In genomic region chr1:177877086-177877485, GRCh38 we compare ENCODE assay signal across 22 cellular contexts.
DNase-seq lines count a peak whose midpoint lies in the region; ATAC-seq, FAIRE-seq and TF ChIP-seq lines count a peak whose summit lies in the region.
"Had no signal": no experiment of that assay in that cellular context is flagged by ENCODE, and none has a peak within 500 bp of the region (broad histone marks: within the 10 kb centered on the region; RNA-seq: fewer than 3 reads in every experiment).

No MANE protein-coding gene starts in this region.

- CTCF ChIA-PET in HepG2 (lab: Yijun Ruan, JAX; ENCODE audit: low intra/inter-chr PET ratio, low total read pairs), result no interaction called here
- CTCF ChIA-PET in H1 (lab: Charles Lee; ENCODE audit: partially characterized antibody), result interaction anchor here (0.9 to 1.2 kb wide), 2 partner anchors 14 to 34 kb away, joined by 3 read pairs; no protein-coding TSS in a partner anchor
- CTCF ChIA-PET in Caco-2 (lab: Charles Lee), result no interaction called here

- H3K27ac ChIP-seq in right lobe of liver (no peak overlapping the region), HepG2 (ENCODE audit: extremely low read length, insufficient read depth, low read length) (no peak overlapping the region), H1 (ENCODE audit: low read depth, low read length) (no peak overlapping the region), mesenchymal stem cell (ENCODE audit: low read length, poor library complexity, severe bottlenecking) (no peak overlapping the region)
- H3K27ac ChIP-seq: 22Rv1, BLaER1, C4-2B, GM23248 had no signal

- no peak overlapping the region for H4K8ac ChIP-seq in H1 (ENCODE audit: extremely low read depth, insufficient read depth, low read length)
- peak overlapping the region; percentile 28 for H4K8ac ChIP-seq in mesenchymal stem cell (ENCODE audit: low read length)

- no peak for TF ChIP-seq POLR2A in right lobe of liver (IDR thresholded peaks at IDR 0.05)
- no peak for TF ChIP-seq POLR2A in HepG2 (IDR thresholded peaks at IDR 0.05; ENCODE audit: insufficient read depth in 1 of 2, low read depth in 2 of 2, low read length in 2 of 2)
- no peak for TF ChIP-seq POLR2A in H1 (IDR thresholded peaks at IDR 0.05; ENCODE audit: control extremely low read depth in 1 of 2, low read depth in 2 of 2, low read length in 2 of 2)

- FAIRE-seq in HepG2 (lab: Jason Lieb, UNC) (no peak), H1 (lab: Jason Lieb, UNC) (no peak)
- FAIRE-seq: A204.1, GM12891, GM18507, H54 had no signal

- H2BK120ac ChIP-seq in H1 (replicated peaks; ENCODE audit: low read depth, low read length) (no peak overlapping the region), mesenchymal stem cell (ENCODE audit: low read depth, low read length) (no peak overlapping the region)

- H2BK20ac ChIP-seq in H1 (ENCODE audit: low read length), result no peak overlapping the region

- no peak overlapping the region for H3K18ac ChIP-seq in H1 (ENCODE audit: extremely low read depth, low read length)
- H3K18ac ChIP-seq in mesenchymal stem cell (ENCODE audit: low read depth in 1 of 2, low read length in 2 of 2), result no peak overlapping the region

- H3K4me3 Mint-ChIP-seq in Caco-2 (ENCODE audit: unreplicated experiment), result no peak overlapping the region
- H3K4me3 Mint-ChIP-seq: B cell; CD4-positive, CD25-positive, alpha-beta regulatory T cell; CD8-positive, alpha-beta T cell; HFFc6 had no signal

- BruUV-seq in HepG2 (replicated peaks; lab: Mats Ljungman, UMichigan), result no TSS peak
- no TSS peak for BruUV-seq in Caco-2 (replicated peaks; lab: Mats Ljungman, UMichigan)

- no peak overlapping the region for H4K91ac ChIP-seq in H1 (replicated peaks; ENCODE audit: insufficient read length, low read length)
- H4K91ac ChIP-seq in mesenchymal stem cell (ENCODE audit: low read length), result no peak overlapping the region

- POLR2A ChIA-PET in HepG2 (lab: Yijun Ruan, JAX) (no interaction called here), H1 (lab: Charles Lee; ENCODE audit: partially characterized antibody) (interaction anchor here (0.9 kb wide), 1 partner anchor 19 kb away, joined by 3 read pairs; no protein-coding TSS in a partner anchor), Caco-2 (lab: Charles Lee) (no interaction called here)

- H3K27ac Mint-ChIP-seq in Caco-2 (ENCODE audit: unreplicated experiment), result no peak overlapping the region
- H3K27ac Mint-ChIP-seq: B cell; CD4-positive, CD25-positive, alpha-beta regulatory T cell; CD8-positive, alpha-beta T cell; HFFc6 had no signal

- H3K9ac ChIP-seq in HepG2 (ENCODE audit: insufficient read depth, low read depth, low read length) (no peak overlapping the region), H1 (replicated peaks in 1 of 4; ENCODE audit: extremely low read depth in 1 of 4, low read depth in 3 of 4, low read length in 3 of 4) (no peak overlapping the region), mesenchymal stem cell (ENCODE audit: low read length) (no peak overlapping the region)
- H3K9ac ChIP-seq: BLaER1, GM23248 had no signal

- peaks cover 21% of the 10 kb centered on the region for H3K4me1 Mint-ChIP-seq in Caco-2 (ENCODE audit: low read depth, unreplicated experiment)
- H3K4me1 Mint-ChIP-seq: B cell; CD4-positive, CD25-positive, alpha-beta regulatory T cell had no signal

- no peak overlapping the region for H3K23ac ChIP-seq in H1 (ENCODE audit: insufficient read length)
- H3K23ac ChIP-seq in mesenchymal stem cell (ENCODE audit: low read length in 2 of 2), result no peak overlapping the region

- no peak overlapping the region for H4K5ac ChIP-seq in H1 (ENCODE audit: insufficient read length, low read depth, low read length)

- H3K27me3 Mint-ChIP-seq in Caco-2 (ENCODE audit: insufficient read depth, unreplicated experiment), result no peaks in the 10 kb centered on the region

- peaks cover 0 to 11% (median 0%) of the 10 kb centered on the region in 4 donors for H3K4me1 ChIP-seq in right lobe of liver
- peaks cover 16% of the 10 kb centered on the region for H3K4me1 ChIP-seq in HepG2 (ENCODE audit: insufficient read depth, low read length)
- no peaks in the 10 kb centered on the region for H3K4me1 ChIP-seq in H1 (replicated peaks in 1 of 4; ENCODE audit: control insufficient read depth in 3 of 4, insufficient read depth in 4 of 4, low read length in 3 of 4)
- H3K4me1 ChIP-seq in mesenchymal stem cell (ENCODE audit: control insufficient read depth, insufficient read depth, low read depth, low read length), result no peaks in the 10 kb centered on the region
- H3K4me1 ChIP-seq in Caco-2, result peaks cover 19% of the 10 kb centered on the region
- H3K4me1 ChIP-seq: HAP-1 had no signal

- H3K9me3 Mint-ChIP-seq in Caco-2 (ENCODE audit: unreplicated experiment), result peaks cover 9% of the 10 kb centered on the region
- H3K9me3 Mint-ChIP-seq: CD8-positive, alpha-beta T cell; HFFc6 had no signal

- ATAC-seq in right lobe of liver, result peak; percentile 39 to 84 (median 58)
- no peak for ATAC-seq in HepG2
- ATAC-seq: CD8-positive, alpha-beta T cell had no signal

- TF ChIP-seq RAD21 in HepG2 (CRISPR knock-in tag; IDR thresholded peaks at IDR 0.05), result no peak
- TF ChIP-seq RAD21 in H1 (IDR thresholded peaks at IDR 0.05 in 1 of 2, conservative IDR thresholded peaks at IDR 0.05 in 1 of 2; ENCODE audit: low read depth in 2 of 2, low read length in 2 of 2), result no peak

- no peak overlapping the region for H2AFZ ChIP-seq in HepG2 (ENCODE audit: low read length)
- H2AFZ ChIP-seq in H1 (ENCODE audit: low read length), result 0 out of 2 replicates have a peak overlapping the region, but pooled peaks have one; percentile 24
- H2AFZ ChIP-seq in mesenchymal stem cell (ENCODE audit: low read depth, low read length), result no peak overlapping the region
- H2AFZ ChIP-seq: GM23248 had no signal

- H3K79me2 ChIP-seq in HepG2 (ENCODE audit: insufficient read depth, low read length) (no peaks in the 10 kb centered on the region), H1 (ENCODE audit: control insufficient read depth in 1 of 2, insufficient read depth in 2 of 2, low read length in 2 of 2) (no peaks in the 10 kb centered on the region)

- H3K56ac ChIP-seq in H1 (replicated peaks; ENCODE audit: insufficient read length, low read depth, low read length), result no peak overlapping the region

- H2AK5ac ChIP-seq in H1 (ENCODE audit: low read depth, low read length) (no peak overlapping the region), mesenchymal stem cell (ENCODE audit: low read length, severe bottlenecking) (no peak overlapping the region)

- H3K23me2 ChIP-seq in H1 (ENCODE audit: low read depth, low read length), result no peaks in the 10 kb centered on the region

- no peaks in the 10 kb centered on the region for H3K27me3 ChIP-seq in right lobe of liver
- peaks cover 2 to 35% of the 10 kb centered on the region in 2 experiments; a peak in 3 of 5 replicates for H3K27me3 ChIP-seq in HepG2 (ENCODE audit: control insufficient read depth in 1 of 2, insufficient read depth in 2 of 2, low read length in 2 of 2)
- H3K27me3 ChIP-seq in H1 (replicated peaks in 1 of 4; ENCODE audit: control insufficient read depth in 3 of 4, extremely low read depth in 1 of 4, insufficient read depth in 3 of 4, low read length in 3 of 4), result no peaks in the 10 kb centered on the region
- peaks cover 11 to 12% of the 10 kb centered on the region in 2 experiments for H3K27me3 ChIP-seq in mesenchymal stem cell (ENCODE audit: control insufficient read depth in 1 of 2, insufficient read depth in 1 of 2, low read length in 2 of 2)
- no peaks in the 10 kb centered on the region for H3K27me3 ChIP-seq in Caco-2 (replicated peaks; ENCODE audit: control insufficient read depth, insufficient read depth, low read length)
- H3K27me3 ChIP-seq: BLaER1 had no signal

- H3K9me3 ChIP-seq in right lobe of liver, result no peaks in the 10 kb centered on the region
- no peaks in the 10 kb centered on the region for H3K9me3 ChIP-seq in HepG2 (ENCODE audit: low read length)
- 0 out of 4 replicates have a peak, but pooled peaks cover 0 to 2% of the 10 kb centered on the region in 2 experiments for H3K9me3 ChIP-seq in H1 (ENCODE audit: insufficient read depth in 2 of 2, low read depth in 1 of 2, low read length in 1 of 2)
- no peaks in the 10 kb centered on the region for H3K9me3 ChIP-seq in mesenchymal stem cell (ENCODE audit: control insufficient read depth, low read length)
- no peaks in the 10 kb centered on the region for H3K9me3 ChIP-seq in Caco-2
- H3K9me3 ChIP-seq: HAP-1 had no signal

- 60% methylated on average over 2 of the region's 2 CpGs for WGBS in right lobe of liver (ENCODE audit: insufficient coverage, low coverage, low lambda C conversion rate, missing lambda C conversion rate)
- WGBS in HepG2 (ENCODE audit: low lambda C conversion rate), result 48% methylated on average over 2 of the region's 2 CpGs
- 91% methylated on average over 2 of the region's 2 CpGs; no CpG with 5 or more reads in 1 of the 2 experiments for WGBS in H1 (ENCODE audit: extremely low coverage in 1 of 2, insufficient coverage in 1 of 2, insufficient read length in 1 of 2, insufficient replicate concordance in 2 of 2, low coverage in 1 of 2, low lambda C conversion rate in 2 of 2, missing lambda C conversion rate in 1 of 2), 2 experiments
- WGBS in mesenchymal stem cell, result 14% methylated on average over 1 of the region's 2 CpGs

- H3K36me3 ChIP-seq in right lobe of liver, result no peaks in the 10 kb centered on the region
- H3K36me3 ChIP-seq in HepG2 (replicated peaks in 1 of 2; ENCODE audit: control insufficient read depth in 1 of 2, insufficient read depth in 2 of 2, low read length in 2 of 2), result no peaks in the 10 kb centered on the region
- H3K36me3 ChIP-seq in H1 (ENCODE audit: control insufficient read depth in 2 of 4, insufficient read depth in 4 of 4, low read length in 3 of 4), result no peaks in the 10 kb centered on the region
- H3K36me3 ChIP-seq in mesenchymal stem cell (ENCODE audit: control insufficient read depth in 1 of 2, insufficient read depth in 2 of 2, low read depth in 1 of 2, low read length in 2 of 2), result no peaks in the 10 kb centered on the region
- H3K36me3 ChIP-seq in Caco-2 (ENCODE audit: control insufficient read depth, insufficient read depth, low read length), result no peaks in the 10 kb centered on the region
- H3K36me3 ChIP-seq: BLaER1, HAP-1 had no signal

- in situ Hi-C loops in HepG2 (cut with HindIII; ENCODE audit: extremely low pct_ligation_motif_present, low pct_unique_long_range_greater_than_20kb), result no loop called here

- H4K20me1 ChIP-seq in HepG2 (ENCODE audit: insufficient read depth, low read length) (no peaks in the 10 kb centered on the region), H1 (replicated peaks in 1 of 2; ENCODE audit: control insufficient read depth in 1 of 2, insufficient read depth in 2 of 2, low read length in 2 of 2) (no peaks in the 10 kb centered on the region)
- H4K20me1 ChIP-seq: BLaER1 had no signal

- intact Hi-C loops in right lobe of liver (cut with DNase I) (no loop called here), HepG2 (cut with micrococcal nuclease; ENCODE audit: unreplicated experiment) (no loop called here), Caco-2 (cut with micrococcal nuclease; ENCODE audit: unreplicated experiment) (no loop called here)

- H2BK15ac ChIP-seq in H1 (ENCODE audit: low read length), result no peak overlapping the region
- no peak overlapping the region for H2BK15ac ChIP-seq in mesenchymal stem cell (ENCODE audit: low read depth, poor library complexity, severe bottlenecking)

- TF ChIP-seq CTCF in right lobe of liver (IDR thresholded peaks at IDR 0.05) (no peak), HepG2 (CRISPR knock-in tag; IDR thresholded peaks at IDR 0.05) (no peak), H1 (IDR thresholded peaks at IDR 0.05; ENCODE audit: control extremely low read depth in 1 of 3, insufficient read depth in 1 of 3, low read depth in 1 of 3, low read length in 3 of 3) (no peak), Caco-2 (IDR thresholded peaks at IDR 0.05; ENCODE audit: insufficient read depth in 1 of 2, low read depth in 1 of 2, low read length in 1 of 2, severe bottlenecking in 1 of 2, unreplicated experiment in 1 of 2) (no peak)

- H3K4me2 ChIP-seq in HepG2 (ENCODE audit: low read depth, low read length), result no peak overlapping the region
- H3K4me2 ChIP-seq in H1 (ENCODE audit: insufficient read depth in 1 of 2, low read depth in 2 of 2, low read length in 2 of 2), result no peak overlapping the region
- no peak overlapping the region for H3K4me2 ChIP-seq in mesenchymal stem cell (ENCODE audit: low read length, poor library complexity, severe bottlenecking)
- H3K4me2 ChIP-seq: BLaER1 had no signal

- DNase-seq in right lobe of liver, result no peak
- DNase-seq in HepG2 (ENCODE audit: low spot score), result no peak
- DNase-seq in H1 (ENCODE audit: low read depth in 1 of 2, low spot score in 2 of 2), result no peak
- peak; percentile 9 for DNase-seq in mesenchymal stem cell
- no peak for DNase-seq in Caco-2
- no peak for DNase-seq in NCI-H2029 treated with DMSO at 0.1 percent for 48 hours (lab: John Stamatoyannopoulos, UW)
- DNase-seq: CD4-positive, CD25-positive, alpha-beta regulatory T cell; CD8-positive, alpha-beta T cell; DMS53; DMS79 treated with DMSO at 0.1 percent for 48 hours; GF-D8; GM23248; HFFc6 had no signal

- TF ChIP-seq EP300 in HepG2 (IDR thresholded peaks at IDR 0.05; ENCODE audit: low read depth in 2 of 2, low read length in 2 of 2) (no peak), HepG2 (CRISPR knock-in tag; IDR thresholded peaks at IDR 0.05; ENCODE audit: borderline replicate concordance) (no peak), H1 (IDR thresholded peaks at IDR 0.05; ENCODE audit: borderline replicate concordance in 1 of 2, low read depth in 2 of 2, low read length in 2 of 2) (no peak)

- H3K4ac ChIP-seq in H1 (replicated peaks; ENCODE audit: insufficient read length, low read depth, low read length), result no peak overlapping the region
- H3K4ac ChIP-seq in mesenchymal stem cell (ENCODE audit: low read depth in 1 of 2, low read length in 2 of 2), result no peak overlapping the region

- H3K4me3 ChIP-seq in right lobe of liver (no peak overlapping the region), HepG2 (replicated peaks in 1 of 3; ENCODE audit: insufficient read depth in 1 of 3, low read depth in 2 of 3, low read length in 3 of 3) (no peak overlapping the region), H1 (ENCODE audit: extremely low read depth in 1 of 4, insufficient read depth in 2 of 4, low read depth in 3 of 4, low read length in 4 of 4) (no peak overlapping the region), mesenchymal stem cell (ENCODE audit: insufficient read depth in 1 of 2, low read depth in 1 of 2, low read length in 2 of 2) (no peak overlapping the region), Caco-2 (ENCODE audit: low read depth, low read length) (no peak overlapping the region)
- H3K4me3 ChIP-seq: BLaER1, GM23248, HAP-1 had no signal

- H3K79me1 ChIP-seq in H1 (ENCODE audit: low read depth, low read length) (no peaks in the 10 kb centered on the region), mesenchymal stem cell (replicated peaks; ENCODE audit: low read length, poor library complexity, severe bottlenecking) (no peaks in the 10 kb centered on the region)

- H2BK12ac ChIP-seq in H1 (ENCODE audit: low read depth, low read length) (no peak overlapping the region), mesenchymal stem cell (ENCODE audit: low read length in 2 of 2) (no peak overlapping the region)

- H2BK5ac ChIP-seq in H1 (ENCODE audit: low read depth, low read length) (no peak overlapping the region), mesenchymal stem cell (ENCODE audit: low read depth, low read length, poor library complexity, severe bottlenecking) (no peak overlapping the region)

- H3K36me3 Mint-ChIP-seq in Caco-2 (ENCODE audit: insufficient read depth, unreplicated experiment), result no peaks in the 10 kb centered on the region
- H3K36me3 Mint-ChIP-seq: CD4-positive, CD25-positive, alpha-beta regulatory T cell; CD8-positive, alpha-beta T cell had no signal

- H3K14ac ChIP-seq in H1 (ENCODE audit: insufficient read length), result no peak overlapping the region
- no peak overlapping the region for H3K14ac ChIP-seq in mesenchymal stem cell (ENCODE audit: low read length in 2 of 2)
